In the genomic region with DNA sequence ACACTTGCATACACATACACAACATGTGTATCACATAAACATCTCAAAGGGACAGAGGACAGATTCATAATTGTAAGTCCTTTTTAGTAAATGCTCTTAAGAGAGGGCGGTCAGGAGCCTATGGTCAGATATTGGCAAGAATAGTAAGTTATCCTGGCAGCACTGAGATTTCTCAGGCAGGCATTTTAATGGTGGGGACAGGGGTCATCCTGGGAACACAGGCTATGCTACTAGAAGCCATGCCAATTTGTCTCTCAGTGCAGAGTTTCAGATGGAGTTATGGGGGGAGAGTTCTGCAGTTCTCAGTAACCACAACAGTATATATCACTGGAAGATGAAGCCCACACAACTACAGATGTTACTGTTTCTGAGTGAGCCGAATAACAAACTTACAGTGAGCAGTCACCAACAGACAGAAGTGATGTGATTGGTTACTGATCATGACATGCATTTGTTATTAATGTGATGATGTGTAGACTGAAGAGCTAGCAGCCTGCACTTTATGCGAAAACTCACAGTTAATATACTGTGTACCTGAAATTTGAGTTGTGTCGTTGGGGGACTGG, we compare ENCODE assay signal across 8 cellular contexts. TPM values are rescaled to one million over a fixed set of nuclear protein-coding genes. Genes with fewer than 3 reads are reported as not detected.
DNase-seq lines count a peak whose midpoint lies in the region; ATAC-seq, FAIRE-seq and TF ChIP-seq lines count a peak whose summit lies in the region.

No MANE protein-coding gene starts in this region.

- peak; percentile 84 for FAIRE-seq in GM18507 (lab: Jason Lieb, UNC)

- no peaks in the 10 kb centered on the region for H3K9me3 Mint-ChIP-seq in WTC11
- no peaks in the 10 kb centered on the region for H3K9me3 Mint-ChIP-seq in natural killer cell treated with Interleukin-12 subunit alpha and Interleukin-12 subunit beta and Interleukin-15 and Interleukin-18, amount 100 ng/mL, for 72 hours

- CTCF ChIA-PET in WTC11 (lab: Charles Lee) = interaction anchor here (1.4 kb wide), 1 partner anchor 249 kb away, joined by 3 read pairs; no protein-coding TSS in a partner anchor

- H3K27ac Mint-ChIP-seq in WTC11 = peak overlapping the region; percentile 84
- H3K27ac Mint-ChIP-seq in natural killer cell treated with Interleukin-12 subunit alpha and Interleukin-12 subunit beta and Interleukin-15 and Interleukin-18, amount 100 ng/mL, for 72 hours = peak overlapping the region; percentile 92 to 100

- H3K4me1 Mint-ChIP-seq in WTC11 = peaks cover 34% of the 10 kb centered on the region
- H3K4me1 Mint-ChIP-seq in natural killer cell treated with Interleukin-12 subunit alpha and Interleukin-12 subunit beta and Interleukin-15 and Interleukin-18, amount 100 ng/mL, for 72 hours (ENCODE audit: low read depth in 2 of 2) = peaks cover 28 to 42% of the 10 kb centered on the region in 2 donors

- DNase-seq in GM18507 (ENCODE audit: extremely low spot score, insufficient read length, low read depth) (no peak), WTC11 (ENCODE audit: low spot score) (no peak), OCI-M2 (lab: John Stamatoyannopoulos, UW; ENCODE audit: unreplicated experiment) (no peak), LoVo (ENCODE audit: low spot score) (no peak), DMS 273 (lab: John Stamatoyannopoulos, UW; ENCODE audit: unreplicated experiment) (no peak), NCI-H2081 treated with DMSO at 0.1 percent for 48 hours (lab: John Stamatoyannopoulos, UW) (no peak)
- no peak for DNase-seq in natural killer cell treated with Interleukin-12 subunit alpha and Interleukin-12 subunit beta and Interleukin-15 and Interleukin-18, amount 100 ng/mL, for 72 hours (ENCODE audit: low spot score)

- H3K4me3 Mint-ChIP-seq in WTC11 = no peak overlapping the region
- H3K4me3 Mint-ChIP-seq in natural killer cell treated with Interleukin-12 subunit alpha and Interleukin-12 subunit beta and Interleukin-15 and Interleukin-18, amount 100 ng/mL, for 72 hours = peak overlapping the region; percentile 61

- ATAC-seq in HG02588 (IDR thresholded peaks at IDR 0.05; ENCODE audit: unreplicated experiment) = peak; percentile 13
- no peak for ATAC-seq in WTC11
- ATAC-seq in natural killer cell treated with Interleukin-12 subunit alpha and Interleukin-12 subunit beta and Interleukin-15 and Interleukin-18, amount 100 ng/mL, for 72 hours = peak in 1 of 2 donors; percentile 13

- POLR2A ChIA-PET in WTC11 (lab: Charles Lee) = interaction anchor here (1.0 to 1.3 kb wide), 2 partner anchors 17 to 249 kb away, joined by 3 to 4 read pairs; a partner anchor contains a TSS

- no peaks in the 10 kb centered on the region for H3K36me3 Mint-ChIP-seq in WTC11
- peaks cover 4% of the 10 kb centered on the region for H3K36me3 Mint-ChIP-seq in natural killer cell treated with Interleukin-12 subunit alpha and Interleukin-12 subunit beta and Interleukin-15 and Interleukin-18, amount 100 ng/mL, for 72 hours

- TF ChIP-seq CTCF in WTC11 (IDR thresholded peaks at IDR 0.05) = no peak

- H3K27me3 Mint-ChIP-seq in WTC11 (ENCODE audit: low read depth) = no peaks in the 10 kb centered on the region
- H3K27me3 Mint-ChIP-seq in natural killer cell treated with Interleukin-12 subunit alpha and Interleukin-12 subunit beta and Interleukin-15 and Interleukin-18, amount 100 ng/mL, for 72 hours = no peaks in the 10 kb centered on the region

TF ChIP-seq in WTC11, 78 proteins besides CTCF, POLR2A, EP300 and RAD21 (continues in another document):
- TF ChIP-seq RORB (CRISPR knock-in tag; IDR thresholded peaks at IDR 0.05) = no peak
- TF ChIP-seq, protein P1, sequence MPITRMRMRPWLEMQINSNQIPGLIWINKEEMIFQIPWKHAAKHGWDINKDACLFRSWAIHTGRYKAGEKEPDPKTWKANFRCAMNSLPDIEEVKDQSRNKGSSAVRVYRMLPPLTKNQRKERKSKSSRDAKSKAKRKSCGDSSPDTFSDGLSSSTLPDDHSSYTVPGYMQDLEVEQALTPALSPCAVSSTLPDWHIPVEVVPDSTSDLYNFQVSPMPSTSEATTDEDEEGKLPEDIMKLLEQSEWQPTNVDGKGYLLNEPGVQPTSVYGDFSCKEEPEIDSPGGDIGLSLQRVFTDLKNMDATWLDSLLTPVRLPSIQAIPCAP (CRISPR knock-in tag; IDR thresholded peaks at IDR 0.05) = no peak
- TF ChIP-seq CREM (CRISPR knock-in tag; IDR thresholded peaks at IDR 0.05) = no peak
- TF ChIP-seq, protein P2, sequence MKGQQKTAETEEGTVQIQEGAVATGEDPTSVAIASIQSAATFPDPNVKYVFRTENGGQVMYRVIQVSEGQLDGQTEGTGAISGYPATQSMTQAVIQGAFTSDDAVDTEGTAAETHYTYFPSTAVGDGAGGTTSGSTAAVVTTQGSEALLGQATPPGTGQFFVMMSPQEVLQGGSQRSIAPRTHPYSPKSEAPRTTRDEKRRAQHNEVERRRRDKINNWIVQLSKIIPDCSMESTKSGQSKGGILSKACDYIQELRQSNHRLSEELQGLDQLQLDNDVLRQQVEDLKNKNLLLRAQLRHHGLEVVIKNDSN (CRISPR knock-in tag; IDR thresholded peaks at IDR 0.05) = no peak
- TF ChIP-seq NFATC4 (CRISPR knock-in tag; IDR thresholded peaks at IDR 0.05) = no peak
- TF ChIP-seq CREB1 (CRISPR knock-in tag; IDR thresholded peaks at IDR 0.05) = no peak
- no peak for TF ChIP-seq TEAD1 (CRISPR knock-in tag; IDR thresholded peaks at IDR 0.05)
- TF ChIP-seq TCF7 (CRISPR knock-in tag; IDR thresholded peaks at IDR 0.05; ENCODE audit: low read depth) = no peak
- TF ChIP-seq, protein P3, sequence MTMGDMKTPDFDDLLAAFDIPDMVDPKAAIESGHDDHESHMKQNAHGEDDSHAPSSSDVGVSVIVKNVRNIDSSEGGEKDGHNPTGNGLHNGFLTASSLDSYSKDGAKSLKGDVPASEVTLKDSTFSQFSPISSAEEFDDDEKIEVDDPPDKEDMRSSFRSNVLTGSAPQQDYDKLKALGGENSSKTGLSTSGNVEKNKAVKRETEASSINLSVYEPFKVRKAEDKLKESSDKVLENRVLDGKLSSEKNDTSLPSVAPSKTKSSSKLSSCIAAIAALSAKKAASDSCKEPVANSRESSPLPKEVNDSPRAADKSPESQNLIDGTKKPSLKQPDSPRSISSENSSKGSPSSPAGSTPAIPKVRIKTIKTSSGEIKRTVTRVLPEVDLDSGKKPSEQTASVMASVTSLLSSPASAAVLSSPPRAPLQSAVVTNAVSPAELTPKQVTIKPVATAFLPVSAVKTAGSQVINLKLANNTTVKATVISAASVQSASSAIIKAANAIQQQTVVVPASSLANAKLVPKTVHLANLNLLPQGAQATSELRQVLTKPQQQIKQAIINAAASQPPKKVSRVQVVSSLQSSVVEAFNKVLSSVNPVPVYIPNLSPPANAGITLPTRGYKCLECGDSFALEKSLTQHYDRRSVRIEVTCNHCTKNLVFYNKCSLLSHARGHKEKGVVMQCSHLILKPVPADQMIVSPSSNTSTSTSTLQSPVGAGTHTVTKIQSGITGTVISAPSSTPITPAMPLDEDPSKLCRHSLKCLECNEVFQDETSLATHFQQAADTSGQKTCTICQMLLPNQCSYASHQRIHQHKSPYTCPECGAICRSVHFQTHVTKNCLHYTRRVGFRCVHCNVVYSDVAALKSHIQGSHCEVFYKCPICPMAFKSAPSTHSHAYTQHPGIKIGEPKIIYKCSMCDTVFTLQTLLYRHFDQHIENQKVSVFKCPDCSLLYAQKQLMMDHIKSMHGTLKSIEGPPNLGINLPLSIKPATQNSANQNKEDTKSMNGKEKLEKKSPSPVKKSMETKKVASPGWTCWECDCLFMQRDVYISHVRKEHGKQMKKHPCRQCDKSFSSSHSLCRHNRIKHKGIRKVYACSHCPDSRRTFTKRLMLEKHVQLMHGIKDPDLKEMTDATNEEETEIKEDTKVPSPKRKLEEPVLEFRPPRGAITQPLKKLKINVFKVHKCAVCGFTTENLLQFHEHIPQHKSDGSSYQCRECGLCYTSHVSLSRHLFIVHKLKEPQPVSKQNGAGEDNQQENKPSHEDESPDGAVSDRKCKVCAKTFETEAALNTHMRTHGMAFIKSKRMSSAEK (CRISPR knock-in tag; IDR thresholded peaks at IDR 0.05; ENCODE audit: borderline replicate concordance) = no peak
- TF ChIP-seq MXD4 (CRISPR knock-in tag; IDR thresholded peaks at IDR 0.05; ENCODE audit: borderline replicate concordance) = no peak
- TF ChIP-seq SOX15 (CRISPR knock-in tag; IDR thresholded peaks at IDR 0.05) = no peak
- TF ChIP-seq, protein P4, sequence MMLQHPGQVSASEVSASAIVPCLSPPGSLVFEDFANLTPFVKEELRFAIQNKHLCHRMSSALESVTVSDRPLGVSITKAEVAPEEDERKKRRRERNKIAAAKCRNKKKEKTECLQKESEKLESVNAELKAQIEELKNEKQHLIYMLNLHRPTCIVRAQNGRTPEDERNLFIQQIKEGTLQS (CRISPR knock-in tag; conservative IDR thresholded peaks at IDR 0.05) = no peak
- TF ChIP-seq KAT7 (CRISPR knock-in tag; IDR thresholded peaks at IDR 0.05; ENCODE audit: borderline replicate concordance) = no peak
- TF ChIP-seq, protein P5, sequence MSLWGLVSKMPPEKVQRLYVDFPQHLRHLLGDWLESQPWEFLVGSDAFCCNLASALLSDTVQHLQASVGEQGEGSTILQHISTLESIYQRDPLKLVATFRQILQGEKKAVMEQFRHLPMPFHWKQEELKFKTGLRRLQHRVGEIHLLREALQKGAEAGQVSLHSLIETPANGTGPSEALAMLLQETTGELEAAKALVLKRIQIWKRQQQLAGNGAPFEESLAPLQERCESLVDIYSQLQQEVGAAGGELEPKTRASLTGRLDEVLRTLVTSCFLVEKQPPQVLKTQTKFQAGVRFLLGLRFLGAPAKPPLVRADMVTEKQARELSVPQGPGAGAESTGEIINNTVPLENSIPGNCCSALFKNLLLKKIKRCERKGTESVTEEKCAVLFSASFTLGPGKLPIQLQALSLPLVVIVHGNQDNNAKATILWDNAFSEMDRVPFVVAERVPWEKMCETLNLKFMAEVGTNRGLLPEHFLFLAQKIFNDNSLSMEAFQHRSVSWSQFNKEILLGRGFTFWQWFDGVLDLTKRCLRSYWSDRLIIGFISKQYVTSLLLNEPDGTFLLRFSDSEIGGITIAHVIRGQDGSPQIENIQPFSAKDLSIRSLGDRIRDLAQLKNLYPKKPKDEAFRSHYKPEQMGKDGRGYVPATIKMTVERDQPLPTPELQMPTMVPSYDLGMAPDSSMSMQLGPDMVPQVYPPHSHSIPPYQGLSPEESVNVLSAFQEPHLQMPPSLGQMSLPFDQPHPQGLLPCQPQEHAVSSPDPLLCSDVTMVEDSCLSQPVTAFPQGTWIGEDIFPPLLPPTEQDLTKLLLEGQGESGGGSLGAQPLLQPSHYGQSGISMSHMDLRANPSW (CRISPR knock-in tag; conservative IDR thresholded peaks at IDR 0.05; ENCODE audit: low read depth) = no peak

RNA-seq across cellular contexts. Expression of a gene that starts 16.4 kb away (rescaled TPM):
- total RNA-seq in WTC11 (2021) = 1.2 to 2.3 TPM (median 1.4 TPM) in 3 replicates
- total RNA-seq in natural killer cell treated with Interleukin-12 subunit alpha and Interleukin-12 subunit beta and Interleukin-15 and Interleukin-18, amount 100 ng/mL, for 72 hours = 1 to 10 TPM; 3.5 to 5.7 TPM

RNA-seq across cellular contexts. Expression of a gene that starts 44.4 kb away (rescaled TPM):
- total RNA-seq in WTC11 (2021) = 318 to 358 TPM (median 326 TPM) in 3 replicates
- total RNA-seq in natural killer cell treated with Interleukin-12 subunit alpha and Interleukin-12 subunit beta and Interleukin-15 and Interleukin-18, amount 100 ng/mL, for 72 hours = 100 to 1,000 TPM; 340 to 514 TPM
